ENCODE assay signal across 22 cellular contexts in the genomic region with DNA sequence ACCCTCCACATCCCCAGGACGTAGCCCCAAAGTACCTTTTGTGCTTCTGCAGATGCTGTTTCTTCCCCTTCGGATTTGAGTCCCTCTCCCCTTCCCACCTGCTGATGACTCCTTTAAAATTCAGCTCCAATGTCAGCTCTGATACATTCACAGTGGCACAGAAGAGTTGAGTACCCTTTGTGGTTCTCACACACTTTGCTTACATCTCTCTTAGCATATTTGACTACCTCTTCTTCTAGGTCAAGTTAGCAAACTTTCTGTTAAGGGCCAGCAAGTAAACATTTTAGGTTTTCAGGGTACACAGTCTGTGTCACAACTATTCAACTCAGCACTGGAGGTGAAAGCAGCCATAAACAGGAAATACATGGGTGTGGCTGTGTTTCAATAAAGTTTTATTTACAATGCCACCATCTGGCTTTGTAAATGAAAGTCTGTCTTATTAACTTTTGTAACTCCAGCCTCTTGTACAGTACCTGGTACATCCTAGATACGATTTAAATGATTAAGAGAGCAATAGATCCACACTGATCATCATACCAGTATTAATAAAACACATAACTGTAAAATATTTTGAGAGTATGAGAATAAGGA.
DNase-seq lines count a peak whose midpoint lies in the region; ATAC-seq, FAIRE-seq and TF ChIP-seq lines count a peak whose summit lies in the region.
"Had no signal": no experiment of that assay in that cellular context is flagged by ENCODE, and none has a peak within 500 bp of the region (broad histone marks: within the 10 kb centered on the region; RNA-seq: fewer than 3 reads in every experiment).

No MANE protein-coding gene starts in this region.

- H3F3A ChIP-seq in MM.1S (ENCODE audit: insufficient read depth, low read length) (no peaks in the 10 kb centered on the region), SK-N-SH (replicated peaks; ENCODE audit: insufficient read depth) (no peaks in the 10 kb centered on the region)

- intact Hi-C loops in GM12878 (cut with micrococcal nuclease; ENCODE audit: unreplicated experiment): no loop called here
- intact Hi-C loops in upper lobe of right lung (cut with DNase I): no loop called here

- 0 out of 2 replicates have a peak overlapping the region, but pooled peaks have one; percentile 10 for H2AFZ ChIP-seq in MM.1S (ENCODE audit: low read length)
- peak overlapping the region; percentile 11; the same call in 1 of the 2 replicates for H2AFZ ChIP-seq in GM12878 (ENCODE audit: control insufficient read depth, low read depth, low read length)
- no peak overlapping the region for H2AFZ ChIP-seq in SK-N-SH (ENCODE audit: low read depth)

- TF ChIP-seq RAD21 in GM12878 (IDR thresholded peaks at IDR 0.05; ENCODE audit: insufficient read depth, low read depth, low read length): no peak
- TF ChIP-seq RAD21 in SK-N-SH (IDR thresholded peaks at IDR 0.05; ENCODE audit: low read length): no peak

- no peak overlapping the region for H3K9ac ChIP-seq in MM.1S (ENCODE audit: low read length)
- H3K9ac ChIP-seq in GM12878 (ENCODE audit: control insufficient read depth, insufficient read depth, low read length): no peak overlapping the region
- no peak overlapping the region for H3K9ac ChIP-seq in SK-N-SH
- H3K9ac ChIP-seq: BLaER1 had no signal

- ATAC-seq in GM12878 (no peak), upper lobe of right lung (peak; percentile 41), HG03469 (IDR thresholded peaks at IDR 0.05; ENCODE audit: unreplicated experiment) (no peak)
- ATAC-seq: HCT116 had no signal

- BruUV-seq in GM12878 (replicated peaks; lab: Mats Ljungman, UMichigan): no TSS peak

- CTCF ChIA-PET in GM12878 (lab: Yijun Ruan, JAX): interaction anchor here (0.6 kb wide), 1 partner anchor 122 kb away, joined by 3 read pairs; no protein-coding TSS in a partner anchor
- CTCF ChIA-PET in SK-N-SH (lab: Yijun Ruan, JAX): interaction anchor here (1.4 kb wide), 1 partner anchor 10 kb away, joined by 3 read pairs; no protein-coding TSS in a partner anchor

- WGBS in GM12878 (ENCODE audit: insufficient coverage, insufficient replicate concordance, low lambda C conversion rate, missing lambda C conversion rate): 15% methylated on average over 3 of the region's 3 CpGs
- WGBS in SK-N-SH (ENCODE audit: low lambda C conversion rate): 50% methylated on average over 3 of the region's 3 CpGs

- H3K4me3 ChIP-seq in MM.1S (ENCODE audit: low read length) (no peak overlapping the region), GM12878 (no peak overlapping the region), upper lobe of right lung (no peak overlapping the region), SK-N-SH (ENCODE audit: low read depth in 2 of 2, low read length in 1 of 2) (no peak overlapping the region)
- H3K4me3 ChIP-seq: BLaER1, Peyer's patch, SK-N-MC had no signal

- SMC1A ChIA-PET in GM12878 (lab: Charles Lee; ENCODE audit: uncharacterized antibody, unreplicated experiment): no interaction called here

- H3K27me3 ChIP-seq in MM.1S (replicated peaks; ENCODE audit: insufficient read depth, low read length): no peaks in the 10 kb centered on the region
- no peaks in the 10 kb centered on the region for H3K27me3 ChIP-seq in GM12878 (replicated peaks in 1 of 2; ENCODE audit: control insufficient read depth in 2 of 2, insufficient read depth in 2 of 2, low read length in 1 of 2)
- no peaks in the 10 kb centered on the region for H3K27me3 ChIP-seq in upper lobe of right lung
- H3K27me3 ChIP-seq in SK-N-SH (ENCODE audit: insufficient read depth): no peaks in the 10 kb centered on the region
- H3K27me3 ChIP-seq: BLaER1, Peyer's patch had no signal

- TF ChIP-seq CTCF in MM.1S (IDR thresholded peaks at IDR 0.05; ENCODE audit: low read length) (no peak), GM12878 (IDR thresholded peaks at IDR 0.05 in 2 of 3, conservative IDR thresholded peaks at IDR 0.05 in 1 of 3; ENCODE audit: control insufficient read depth in 2 of 3, extremely low read depth in 1 of 3, insufficient read depth in 1 of 3, low read depth in 3 of 3, low read length in 3 of 3) (no peak), upper lobe of right lung (IDR thresholded peaks at IDR 0.05) (no peak), SK-N-SH (IDR thresholded peaks at IDR 0.05) (no peak)

- in situ Hi-C loops in GM12878 (cut with MboI): no loop called here

- H3K4me2 ChIP-seq in MM.1S (ENCODE audit: low read depth, low read length) (no peak overlapping the region), GM12878 (ENCODE audit: control insufficient read depth, insufficient read depth) (no peak overlapping the region), SK-N-SH (no peak overlapping the region)
- H3K4me2 ChIP-seq: BLaER1 had no signal

- H4K20me1 ChIP-seq in MM.1S (ENCODE audit: insufficient read depth, low read length) (no peaks in the 10 kb centered on the region), GM12878 (ENCODE audit: control insufficient read depth, insufficient read depth) (no peaks in the 10 kb centered on the region), SK-N-SH (ENCODE audit: insufficient read depth) (no peaks in the 10 kb centered on the region)
- H4K20me1 ChIP-seq: BLaER1 had no signal

- no peak for TF ChIP-seq EP300 in GM12878 (IDR thresholded peaks at IDR 0.05; ENCODE audit: borderline replicate concordance in 1 of 2, control insufficient read depth in 1 of 2, low read depth in 2 of 2, low read length in 2 of 2)
- TF ChIP-seq EP300 in SK-N-SH (IDR thresholded peaks at IDR 0.05; ENCODE audit: borderline replicate concordance in 1 of 2, low read depth in 1 of 2, low read length in 1 of 2): no peak

- H3K79me2 ChIP-seq in MM.1S (ENCODE audit: low read length): no peaks in the 10 kb centered on the region
- no peaks in the 10 kb centered on the region for H3K79me2 ChIP-seq in GM12878 (ENCODE audit: control insufficient read depth, insufficient read depth, low read length)
- H3K79me2 ChIP-seq in SK-N-SH (ENCODE audit: insufficient read depth): no peaks in the 10 kb centered on the region

- POLR2A ChIA-PET in GM12878 (lab: Charles Lee): no interaction called here
- POLR2A ChIA-PET in SK-N-SH (lab: Yijun Ruan, JAX): no interaction called here

- peak; percentile 64 for FAIRE-seq in GM12878 (lab: Jason Lieb, UNC)

- H3K4me1 ChIP-seq in MM.1S (ENCODE audit: low read length) (peaks cover 26% of the 10 kb centered on the region), GM12878 (ENCODE audit: control insufficient read depth, insufficient read depth, low read length) (no peaks in the 10 kb centered on the region), upper lobe of right lung (no peaks in the 10 kb centered on the region), SK-N-SH (ENCODE audit: control insufficient read depth in 1 of 2, insufficient read depth in 2 of 2, low read depth in 1 of 2, low read length in 1 of 2) (no peaks in the 10 kb centered on the region)
- H3K4me1 ChIP-seq: BLaER1, Peyer's patch had no signal

- DNase-seq in NCI-H510A treated with DMSO at 0.1 percent for 48 hours (lab: John Stamatoyannopoulos, UW): peak; percentile 37
- no peak for DNase-seq in NCI-H510A (lab: John Stamatoyannopoulos, UW)
- peak; percentile 6 for DNase-seq in MM.1S
- DNase-seq in GM12878 (ENCODE audit: low read depth, low spot score): no peak
- DNase-seq in upper lobe of right lung: no peak
- no peak for DNase-seq in SK-N-SH
- DNase-seq: CD4-positive, CD25-positive, alpha-beta regulatory T cell; DMS153; NCI-H1092 treated with DMSO at 0.1 percent for 48 hours; NCI-H1436; NCI-H187; NCI-H2081 treated with DMSO at 0.1 percent for 48 hours; NCI-H446 treated with DMSO at 0.1 percent for 48 hours; NCI-H774; NK-92 treated with Interleukin-12 subunit alpha and Interleukin-12 subunit beta, amount 100 ng/mL, for 24 hours; Peyer's patch; SIG-M5; SW 1271 had no signal

- no peaks in the 10 kb centered on the region for H3K9me3 ChIP-seq in MM.1S (replicated peaks; ENCODE audit: insufficient read depth, low read length)
- no peaks in the 10 kb centered on the region for H3K9me3 ChIP-seq in GM12878 (replicated peaks; ENCODE audit: control insufficient read depth, insufficient read depth, low read length)
- H3K9me3 ChIP-seq in upper lobe of right lung: no peaks in the 10 kb centered on the region
- H3K9me3 ChIP-seq in SK-N-SH: no peaks in the 10 kb centered on the region
- H3K9me3 ChIP-seq: BLaER1, Peyer's patch had no signal

- H3K36me3 ChIP-seq in MM.1S (replicated peaks; ENCODE audit: insufficient read depth, low read length): no peaks in the 10 kb centered on the region
- no peaks in the 10 kb centered on the region for H3K36me3 ChIP-seq in GM12878 (ENCODE audit: control insufficient read depth in 2 of 2, insufficient read depth in 2 of 2, low read length in 1 of 2)
- no peaks in the 10 kb centered on the region for H3K36me3 ChIP-seq in upper lobe of right lung
- H3K36me3 ChIP-seq in SK-N-SH (replicated peaks in 1 of 2; ENCODE audit: control insufficient read depth in 1 of 2, insufficient read depth in 2 of 2, low read length in 1 of 2): no peaks in the 10 kb centered on the region
- H3K36me3 ChIP-seq: BLaER1, Peyer's patch had no signal

- no peak for TF ChIP-seq POLR2A in GM12878 (IDR thresholded peaks at IDR 0.05; ENCODE audit: low read depth, low read length)

- no peak overlapping the region for H3K27ac ChIP-seq in MM.1S (ENCODE audit: low read length)
- no peak overlapping the region for H3K27ac ChIP-seq in GM12878 (ENCODE audit: control insufficient read depth, insufficient read depth)
- H3K27ac ChIP-seq in upper lobe of right lung: no peak overlapping the region
- H3K27ac ChIP-seq in SK-N-SH (ENCODE audit: low read depth in 2 of 2, low read length in 1 of 2): no peak overlapping the region
- H3K27ac ChIP-seq: BLaER1, Peyer's patch, SK-N-MC had no signal

- RAD21 ChIA-PET in GM12878 (lab: Charles Lee; ENCODE audit: unreplicated experiment): no interaction called here

- H3K9me2 ChIP-seq in MM.1S (replicated peaks; ENCODE audit: insufficient read depth, low read length) (no peaks in the 10 kb centered on the region), SK-N-SH (no peaks in the 10 kb centered on the region)

TF ChIP-seq in SK-N-SH, 30 proteins besides CTCF, POLR2A, EP300 and RAD21 (continues in another document):
- TF ChIP-seq MXI1 (IDR thresholded peaks at IDR 0.05; ENCODE audit: low read depth, low read length): no peak
- no peak for TF ChIP-seq NRF1 (IDR thresholded peaks at IDR 0.05; ENCODE audit: low read depth, low read length)
- no peak for TF ChIP-seq FOSL2 (IDR thresholded peaks at IDR 0.05; ENCODE audit: borderline replicate concordance, low read depth)
- TF ChIP-seq RCOR1 (IDR thresholded peaks at IDR 0.05; ENCODE audit: low read length): no peak
- TF ChIP-seq CHD2 (IDR thresholded peaks at IDR 0.05; ENCODE audit: low read length, partially characterized antibody): no peak
- no peak for TF ChIP-seq USF1 (IDR thresholded peaks at IDR 0.05; ENCODE audit: borderline replicate concordance, low read depth)
- no peak for TF ChIP-seq RXRA (IDR thresholded peaks at IDR 0.05; ENCODE audit: borderline replicate concordance, low read depth)
- TF ChIP-seq GATA2 (CRISPR knock-in tag; IDR thresholded peaks at IDR 0.05): no peak

Comparison
In these comparisons a context has a peak if more than half of its experiments do, and no peak if none do; other contexts are left out.
1. DNase-seq: peak in NCI-H510A treated with DMSO at 0.1 percent for 48 hours (single experiment) and MM.1S (single experiment); none in NCI-H510A (single experiment), GM12878 (single experiment), upper lobe of right lung (single experiment) and SK-N-SH (single experiment).